In the genomic region with DNA sequence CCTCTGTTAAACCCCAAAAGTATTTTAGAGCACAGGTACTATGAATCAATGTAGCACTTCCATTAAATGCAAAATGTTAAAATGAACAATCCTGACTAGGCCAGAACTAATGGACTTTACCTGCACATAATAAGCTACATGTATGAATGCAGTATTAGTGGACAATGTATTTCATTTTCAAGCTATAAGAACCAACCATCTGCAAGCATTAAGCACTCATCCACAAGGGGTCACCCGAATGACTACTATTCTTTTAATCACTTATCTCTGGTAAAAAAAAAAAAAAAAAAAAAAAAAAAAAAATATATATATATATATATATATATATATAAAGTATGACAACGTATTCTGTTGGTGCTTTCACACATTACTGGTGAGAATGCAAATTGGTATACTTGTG, we compare ENCODE assay signal across 13 cellular contexts. TPM values are rescaled to one million over a fixed set of nuclear protein-coding genes. Genes with fewer than 3 reads are reported as not detected.
DNase-seq lines count a peak whose midpoint lies in the region; ATAC-seq, FAIRE-seq and TF ChIP-seq lines count a peak whose summit lies in the region.
"Had no signal": no experiment of that assay in that cellular context is flagged by ENCODE, and none has a peak within 500 bp of the region (broad histone marks: within the 10 kb centered on the region; RNA-seq: fewer than 3 reads in every experiment).

No MANE protein-coding gene starts in this region.

- CTCF ChIA-PET in activated naive CD4-positive, alpha-beta T cell treated with anti-CD3 and anti-CD28 coated beads for 36 hours (lab: Charles Lee): interaction anchor here (1.2 to 1.7 kb wide), 3 partner anchors 8 to 242 kb away, joined by 5 to 10 read pairs (median 7); no protein-coding TSS in a partner anchor
- CTCF ChIA-PET in GM12878 (lab: Yijun Ruan, JAX): interaction anchor here (0.6 to 2.0 kb wide), 21 partner anchors 8 to 241 kb away, joined by 3 to 30 read pairs (median 4); partner anchors contain the start of gene DAPK2

- H3K9me3 ChIP-seq in Karpas-422 (ENCODE audit: low read length) (no peaks in the 10 kb centered on the region), GM12878 (replicated peaks; ENCODE audit: control insufficient read depth, insufficient read depth, low read length) (no peaks in the 10 kb centered on the region; the same call in 2 of the 3 replicates), gastroesophageal sphincter (no peaks in the 10 kb centered on the region), right lobe of liver (no peaks in the 10 kb centered on the region)

- peak; percentile 53 for DNase-seq in activated naive CD4-positive, alpha-beta T cell treated with anti-CD3 and anti-CD28 coated beads for 36 hours
- no peak for DNase-seq in activated naive CD4-positive, alpha-beta T cell treated with anti-CD3 and anti-CD28 coated beads, Interleukin-2, amount 50 U/mL, for 72 hours (ENCODE audit: low spot score in 2 of 2)
- DNase-seq in Karpas-422 (peak; percentile 73), GM12878 (ENCODE audit: low read depth, low spot score) (no peak), NCI-H187 (lab: John Stamatoyannopoulos, UW) (no peak), right lobe of liver (no peak)
- DNase-seq in naive thymus-derived CD8-positive, alpha-beta T cell: peak in 1 of 10 donors; percentile 26
- DNase-seq: activated effector memory CD4-positive, alpha-beta T cell treated with anti-CD3 and anti-CD28 coated beads, Interleukin-2, amount 50 U/mL, for 16 hours; left ventricle myocardium superior; NCI-H510A treated with DMSO at 0.1 percent for 48 hours had no signal

- no peak overlapping the region for H3K9ac ChIP-seq in Karpas-422 (ENCODE audit: low read length)
- H3K9ac ChIP-seq in GM12878 (ENCODE audit: control insufficient read depth, insufficient read depth, low read length): no peak overlapping the region

- ATAC-seq in activated naive CD4-positive, alpha-beta T cell treated with anti-CD3 and anti-CD28 coated beads, Interleukin-2, amount 50 U/mL, for 72 hours: no peak
- no peak for ATAC-seq in GM12878
- no peak for ATAC-seq in naive thymus-derived CD8-positive, alpha-beta T cell
- no peak for ATAC-seq in gastroesophageal sphincter
- ATAC-seq in right lobe of liver: no peak
- ATAC-seq: HepG2 had no signal

- TF ChIP-seq RAD21 in GM12878 (IDR thresholded peaks at IDR 0.05; ENCODE audit: insufficient read depth, low read depth, low read length): peak; percentile 44

- RAD21 ChIA-PET in GM12878 (lab: Charles Lee; ENCODE audit: unreplicated experiment): interaction anchor here (0.5 to 2.0 kb wide), 19 partner anchors 16 to 243 kb away, joined by 3 to 12 read pairs (median 4); partner anchors contain the start of gene DAPK2

- no peak overlapping the region for H2AFZ ChIP-seq in Karpas-422 (ENCODE audit: low read length)
- no peak overlapping the region for H2AFZ ChIP-seq in GM12878 (ENCODE audit: control insufficient read depth, low read depth, low read length)

- intact Hi-C loops in activated naive CD4-positive, alpha-beta T cell treated with anti-CD3 and anti-CD28 coated beads for 36 hours (cut with micrococcal nuclease): loop anchor here (2.0 kb wide), 2 partner anchors 220 to 240 kb away; no protein-coding TSS in a partner anchor
- intact Hi-C loops in GM12878 (cut with micrococcal nuclease; ENCODE audit: unreplicated experiment): loop anchor here (2.0 kb wide), 1 partner anchor 220 kb away; the partner anchor contains the start of gene DAPK2
- intact Hi-C loops in right lobe of liver (cut with DNase I): no loop called here

- TF ChIP-seq POLR2A in GM12878 (IDR thresholded peaks at IDR 0.05; ENCODE audit: low read depth, low read length) (no peak), gastroesophageal sphincter (IDR thresholded peaks at IDR 0.05) (no peak), right lobe of liver (IDR thresholded peaks at IDR 0.05) (no peak)

- H3K4me1 ChIP-seq in Karpas-422 (ENCODE audit: low read length) (peaks cover 37% of the 10 kb centered on the region), GM12878 (ENCODE audit: control insufficient read depth, insufficient read depth, low read length) (no peaks in the 10 kb centered on the region), gastroesophageal sphincter (peaks cover under 1 to 43% (median 6%) of the 10 kb centered on the region in 3 donors), right lobe of liver (peaks cover 0 to 18% (median 9%) of the 10 kb centered on the region in 4 donors)

- BruUV-seq in GM12878 (replicated peaks; lab: Mats Ljungman, UMichigan): no TSS peak

- no peaks in the 10 kb centered on the region for H3K27me3 Mint-ChIP-seq in activated naive CD4-positive, alpha-beta T cell treated with anti-CD3 and anti-CD28 coated beads for 36 hours (ENCODE audit: low read depth)
- H3K27me3 Mint-ChIP-seq in naive thymus-derived CD8-positive, alpha-beta T cell: no peaks in the 10 kb centered on the region

- no peak overlapping the region for H3K4me3 Mint-ChIP-seq in activated naive CD4-positive, alpha-beta T cell treated with anti-CD3 and anti-CD28 coated beads for 36 hours
- H3K4me3 Mint-ChIP-seq in naive thymus-derived CD8-positive, alpha-beta T cell: peak overlapping the region in 7 of 10 donors; percentile 14 to 49 (median 39)

- H3K4me3 ChIP-seq in Karpas-422 (ENCODE audit: low read length) (no peak overlapping the region), GM12878 (no peak overlapping the region), gastroesophageal sphincter (no peak overlapping the region), right lobe of liver (no peak overlapping the region)

- H3K27me3 ChIP-seq in Karpas-422 (ENCODE audit: low read length) (no peaks in the 10 kb centered on the region), GM12878 (replicated peaks in 1 of 2; ENCODE audit: control insufficient read depth in 2 of 2, insufficient read depth in 2 of 2, low read length in 1 of 2) (no peaks in the 10 kb centered on the region), gastroesophageal sphincter (no peaks in the 10 kb centered on the region), right lobe of liver (no peaks in the 10 kb centered on the region)

- WGBS in GM12878 (ENCODE audit: insufficient coverage, insufficient replicate concordance, low lambda C conversion rate, missing lambda C conversion rate): 29% methylated on average over 2 of the region's 2 CpGs
- 44% methylated on average over 2 of the region's 2 CpGs; no CpG with 5 or more reads in 1 of the 2 donors for WGBS in gastroesophageal sphincter (ENCODE audit: low coverage in 1 of 2), 2 donors
- 30% methylated on average over 2 of the region's 2 CpGs for WGBS in right lobe of liver (ENCODE audit: insufficient coverage, low coverage, low lambda C conversion rate, missing lambda C conversion rate)

- POLR2A ChIA-PET in GM12878 (lab: Charles Lee): interaction anchor here (0.6 to 1.4 kb wide), 4 partner anchors 25 to 238 kb away, joined by 3 to 4 read pairs (median 3); no protein-coding TSS in a partner anchor
- POLR2A ChIA-PET in naive thymus-derived CD8-positive, alpha-beta T cell (lab: Charles Lee): interaction anchor here (0.9 kb wide), 1 partner anchor 64 kb away, joined by 4 read pairs; no protein-coding TSS in a partner anchor

- H3K79me2 ChIP-seq in Karpas-422 (ENCODE audit: low read length): peaks cover 96% of the 10 kb centered on the region
- H3K79me2 ChIP-seq in GM12878 (ENCODE audit: control insufficient read depth, insufficient read depth, low read length): peaks cover 88% of the 10 kb centered on the region

- peak; percentile 21 to 31 (median 27); a peak in 3 of 6 replicates for TF ChIP-seq CTCF in GM12878 (IDR thresholded peaks at IDR 0.05 in 2 of 3, conservative IDR thresholded peaks at IDR 0.05 in 1 of 3; ENCODE audit: control insufficient read depth in 2 of 3, extremely low read depth in 1 of 3, insufficient read depth in 1 of 3, low read depth in 3 of 3, low read length in 3 of 3)
- peak in 1 of 4 experiments; percentile 10 for TF ChIP-seq CTCF in gastroesophageal sphincter (IDR thresholded peaks at IDR 0.05)
- peak in 2 of 4 donors; percentile 19 to 24 for TF ChIP-seq CTCF in right lobe of liver (IDR thresholded peaks at IDR 0.05)

- H3K4me1 Mint-ChIP-seq in activated naive CD4-positive, alpha-beta T cell treated with anti-CD3 and anti-CD28 coated beads for 36 hours (ENCODE audit: low read depth): peaks cover 69% of the 10 kb centered on the region
- H3K4me1 Mint-ChIP-seq in naive thymus-derived CD8-positive, alpha-beta T cell: peaks cover 52 to 91% (median 80%) of the 10 kb centered on the region in 4 donors

- H3K36me3 ChIP-seq in Karpas-422 (ENCODE audit: insufficient read depth, low read length): no peaks in the 10 kb centered on the region
- H3K36me3 ChIP-seq in GM12878 (ENCODE audit: control insufficient read depth in 2 of 2, insufficient read depth in 2 of 2, low read length in 1 of 2): no peaks in the 10 kb centered on the region
- H3K36me3 ChIP-seq in gastroesophageal sphincter: no peaks in the 10 kb centered on the region
- H3K36me3 ChIP-seq in right lobe of liver: no peaks in the 10 kb centered on the region

- in situ Hi-C loops in GM12878 (cut with MboI): no loop called here

- H3K9me3 Mint-ChIP-seq in activated naive CD4-positive, alpha-beta T cell treated with anti-CD3 and anti-CD28 coated beads for 36 hours: no peaks in the 10 kb centered on the region
- H3K9me3 Mint-ChIP-seq in activated naive CD4-positive, alpha-beta T cell treated with anti-CD3 and anti-CD28 coated beads, Interleukin-2, amount 50 U/mL, for 72 hours: no peaks in the 10 kb centered on the region
- no peaks in the 10 kb centered on the region for H3K9me3 Mint-ChIP-seq in naive thymus-derived CD8-positive, alpha-beta T cell
- H3K9me3 Mint-ChIP-seq: T-helper 2 cell treated with Interferon-gamma antibody and Interleukin-4, amounts not matched to agents 5 μg/mL and 100 μg/mL, for 36 hours had no signal

- H3K4me2 ChIP-seq in Karpas-422 (ENCODE audit: low read depth, low read length, poor library complexity, severe bottlenecking) (no peak overlapping the region), GM12878 (ENCODE audit: control insufficient read depth, insufficient read depth) (no peak overlapping the region)

- peaks cover 15% of the 10 kb centered on the region for H4K20me1 ChIP-seq in Karpas-422 (ENCODE audit: insufficient read depth, low read depth, low read length)
- no peaks in the 10 kb centered on the region for H4K20me1 ChIP-seq in GM12878 (ENCODE audit: control insufficient read depth, insufficient read depth)

- SMC1A ChIA-PET in GM12878 (lab: Charles Lee; ENCODE audit: uncharacterized antibody, unreplicated experiment): interaction anchor here (0.7 to 2.7 kb wide), 19 partner anchors 8 to 241 kb away, joined by 3 to 16 read pairs (median 5); partner anchors contain the start of gene DAPK2

- H3K27ac Mint-ChIP-seq in activated naive CD4-positive, alpha-beta T cell treated with anti-CD3 and anti-CD28 coated beads for 36 hours: peak overlapping the region; percentile 38
- peak overlapping the region in 1 of 2 donors; percentile 41 for H3K27ac Mint-ChIP-seq in activated naive CD4-positive, alpha-beta T cell treated with anti-CD3 and anti-CD28 coated beads, Interleukin-2, amount 50 U/mL, for 72 hours
- H3K27ac Mint-ChIP-seq in naive thymus-derived CD8-positive, alpha-beta T cell: peak overlapping the region in 6 of 10 donors; percentile 14 to 78 (median 58)
- H3K27ac Mint-ChIP-seq: T-helper 2 cell treated with Interferon-gamma antibody and Interleukin-4, amounts not matched to agents 5 μg/mL and 100 μg/mL, for 36 hours had no signal

- H3K27ac ChIP-seq in Karpas-422 (ENCODE audit: low read length): no peak overlapping the region
- no peak overlapping the region for H3K27ac ChIP-seq in GM12878 (ENCODE audit: control insufficient read depth, insufficient read depth)
- H3K27ac ChIP-seq in gastroesophageal sphincter: no peak overlapping the region
- H3K27ac ChIP-seq in right lobe of liver: no peak overlapping the region

- FAIRE-seq in GM12878 (lab: Jason Lieb, UNC): no peak
- FAIRE-seq: HepG2 had no signal

- peaks cover 3% of the 10 kb centered on the region for H3K36me3 Mint-ChIP-seq in activated naive CD4-positive, alpha-beta T cell treated with anti-CD3 and anti-CD28 coated beads for 36 hours (ENCODE audit: low read depth)
- H3K36me3 Mint-ChIP-seq in activated naive CD4-positive, alpha-beta T cell treated with anti-CD3 and anti-CD28 coated beads, Interleukin-2, amount 50 U/mL, for 72 hours: peaks cover 0 to 4% of the 10 kb centered on the region in 2 donors
- H3K36me3 Mint-ChIP-seq in naive thymus-derived CD8-positive, alpha-beta T cell: peaks cover 0 to 10% (median 0%) of the 10 kb centered on the region in 3 donors

- TF ChIP-seq EP300 in GM12878 (IDR thresholded peaks at IDR 0.05; ENCODE audit: borderline replicate concordance in 1 of 2, control insufficient read depth in 1 of 2, low read depth in 2 of 2, low read length in 2 of 2) (no peak), gastroesophageal sphincter (IDR thresholded peaks at IDR 0.05) (no peak)

- no peaks in the 10 kb centered on the region for H3K9me2 ChIP-seq in Karpas-422 (replicated peaks; ENCODE audit: insufficient read depth, low read length)

RNA-seq across cellular contexts. Expression of gene HERC1, which starts 7.2 kb away (rescaled TPM):
- 10 to 100 TPM; 64.6 to 68.3 TPM for total RNA-seq in activated naive CD4-positive, alpha-beta T cell treated with anti-CD3 and anti-CD28 coated beads for 36 hours
- 100 to 1,000 TPM in 1 of 2 donors, 10 to 100 TPM in 1; 70.4 to 112 TPM for total RNA-seq in activated naive CD4-positive, alpha-beta T cell treated with anti-CD3 and anti-CD28 coated beads, Interleukin-2, amount 50 U/mL, for 72 hours
- total RNA-seq in Karpas-422 (2014; rRNA removed; shearing (Covaris generic); ENCODE audit: low replicate concordance): 134 and 151 TPM in 2 replicates
- total RNA-seq in GM12878 (2013; cell fraction: nucleolus; rRNA removed): 561 and 573 TPM in 2 replicates
- total RNA-seq in GM12878 (2014; rRNA removed) (80.5 and 83.3 TPM in 2 replicates), GM12878 (2014; rRNA removed; fragmentation: Illumina TruSeq; extraction: Trizol) (62.3 and 68.2 TPM in 2 replicates), GM12878 (2021) (73.4 and 78.6 TPM in 2 replicates), gastroesophageal sphincter (100 to 1,000 TPM; 114 to 137 (median 125) TPM), right lobe of liver (10 to 100 TPM; 35.1 to 46.2 (median 38.0) TPM)
- 23.1 TPM for polyA plus RNA-seq in GM12878 (2011; ENCODE audit: low read depth)
- polyA plus RNA-seq in GM12878 (2011; rRNA removed) (28.8 and 38.2 TPM in 2 replicates), GM12878 (2014; fragmentation: Illumina TruSeq; extraction: Trizol) (56.2 and 59.5 TPM in 2 replicates), GM12878 (2014; fragmentation: Nextera tagmentation; extraction: Ambion mirVana) (10 to 100 TPM; 11.3 to 21.1 TPM), GM12878 (2014; rRNA removed) (53.8 and 55.0 TPM in 2 replicates), GM12878 (2016; fragmentation: Nextera tagmentation; extraction: Ambion mirVana) (10 to 100 TPM; 28.9 to 29.4 TPM)
- 44.2 and 56.0 TPM in 2 replicates for polyA plus RNA-seq in GM12878 (2011; cell fraction: cytosol; rRNA removed)
- 133 TPM in 2 replicates for polyA plus RNA-seq in GM12878 (2011; cell fraction: nucleus; rRNA removed)
- polyA plus RNA-seq in GM12878 (2012): 37.2 and 52.5 TPM in 2 replicates
- 113 and 115 TPM in 2 replicates for polyA minus RNA-seq in GM12878 (2011; rRNA and poly(A)+ RNA removed)
- polyA minus RNA-seq in GM12878 (2011; cell fraction: cytosol; rRNA and poly(A)+ RNA removed): 43.2 and 52.2 TPM in 2 replicates
- 70.1 and 128 TPM in 2 replicates for polyA minus RNA-seq in GM12878 (2011; cell fraction: nucleus; rRNA and poly(A)+ RNA removed)
- 100 to 1,000 TPM; 147 to 162 TPM for total RNA-seq in naive thymus-derived CD8-positive, alpha-beta T cell
- polyA plus RNA-seq in naive thymus-derived CD8-positive, alpha-beta T cell: 10 to 100 TPM; 23.1 to 41.0 (median 38.9) TPM

Comparison
In these comparisons a context has a peak if more than half of its experiments do, and no peak if none do; other contexts are left out.
1. DNase-seq: peak in activated naive CD4-positive, alpha-beta T cell treated with anti-CD3 and anti-CD28 coated beads for 36 hours (single experiment) and Karpas-422 (single experiment); none in activated naive CD4-positive, alpha-beta T cell treated with anti-CD3 and anti-CD28 coated beads, Interleukin-2, amount 50 U/mL, for 72 hours (0 of 2), GM12878 (single experiment), NCI-H187 (0 of 2) and right lobe of liver (0 of 3).
2. intact Hi-C loops: an anchor here in activated naive CD4-positive, alpha-beta T cell treated with anti-CD3 and anti-CD28 coated beads for 36 hours (2.0 kb wide) and GM12878 (2.0 kb wide); none called in right lobe of liver.